In genomic region chr1:94103608-94104007, GRCh38 we compare ENCODE assay signal across 21 cellular contexts. TPM values are rescaled to one million over a fixed set of nuclear protein-coding genes. Genes with fewer than 3 reads are reported as not detected.
"Had no signal": no experiment of that assay in that cellular context is flagged by ENCODE, and none has a peak within 500 bp of the region (broad histone marks: within the 10 kb centered on the region; RNA-seq: fewer than 3 reads in every experiment).

No MANE protein-coding gene starts in this region.

- H3K27me3 ChIP-seq: body of pancreas, right atrium auricular region, tibial artery had no signal

- H3K27ac ChIP-seq: body of pancreas, coronary artery, heart left ventricle, right atrium auricular region, tibial artery had no signal

- H3K4me1 ChIP-seq: body of pancreas, right atrium auricular region had no signal

- H3K4me3 Mint-ChIP-seq: activated CD8-positive, alpha-beta T cell treated with anti-CD3 and anti-CD28 coated beads for 36 hours; activated naive CD8-positive, alpha-beta T cell; activated T-cell treated with anti-CD3 and anti-CD28 coated beads, Interleukin-2, amount 50 U/mL, for 72 hours; central memory CD8-positive, alpha-beta T cell; naive thymus-derived CD8-positive, alpha-beta T cell; T-helper 1 cell treated with Interleukin-12 subunit alpha and Interleukin-12 subunit beta and Interleukin-4 antibody, amounts not matched to agents 30 μg/mL and 1 μg/mL, for 36 hours; WTC11 had no signal

- H3K36me3 ChIP-seq: heart left ventricle, right atrium auricular region, tibial artery had no signal

- H3K9me3 ChIP-seq: body of pancreas, heart left ventricle, right atrium auricular region, tibial artery had no signal

- H3K27ac Mint-ChIP-seq: activated CD8-positive, alpha-beta T cell treated with anti-CD3 and anti-CD28 coated beads for 36 hours; activated naive CD8-positive, alpha-beta T cell; activated T-cell treated with anti-CD3 and anti-CD28 coated beads, Interleukin-2, amount 50 U/mL, for 72 hours; T-helper 1 cell treated with Interleukin-12 subunit alpha and Interleukin-12 subunit beta and Interleukin-4 antibody, amounts not matched to agents 30 μg/mL and 1 μg/mL, for 36 hours; WTC11 had no signal

- DNase-seq: activated CD4-positive, alpha-beta T cell treated with anti-CD3 and anti-CD28 coated beads for 48 hours; activated CD8-positive, alpha-beta memory T cell treated with anti-CD3 and anti-CD28 coated beads, Interleukin-2, amount 50 U/mL, for 4 hours; activated CD8-positive, alpha-beta T cell treated with anti-CD3 and anti-CD28 coated beads for 36 hours; activated gamma-delta T cell treated with Interleukin-2 at 50 U/mL for 16 hours; activated T-cell treated with anti-CD3 and anti-CD28 coated beads, Interleukin-2, amount 50 U/mL, for 72 hours; amniotic stem cell; body of pancreas; naive thymus-derived CD8-positive, alpha-beta T cell; nucleus accumbens; stimulated activated CD4-positive, alpha-beta T cell treated with anti-CD3 and anti-CD28 coated beads, Interleukin-4, amount 100 ng/mL, for 24 hours; stimulated activated naive CD4-positive, alpha-beta T cell; tibial artery had no signal

- FAIRE-seq: endothelial cell of umbilical vein, frontal cortex had no signal

- H3K36me3 Mint-ChIP-seq: activated naive CD8-positive, alpha-beta T cell; naive thymus-derived CD8-positive, alpha-beta T cell; WTC11 had no signal

- H3K4me3 ChIP-seq: body of pancreas, coronary artery, heart left ventricle, right atrium auricular region, tibial artery had no signal

- H3K9me3 Mint-ChIP-seq: activated CD8-positive, alpha-beta T cell treated with anti-CD3 and anti-CD28 coated beads for 36 hours; activated T-cell treated with anti-CD3 and anti-CD28 coated beads, Interleukin-2, amount 50 U/mL, for 72 hours; central memory CD8-positive, alpha-beta T cell; naive thymus-derived CD8-positive, alpha-beta T cell; T-helper 1 cell treated with Interleukin-12 subunit alpha and Interleukin-12 subunit beta and Interleukin-4 antibody, amounts not matched to agents 30 μg/mL and 1 μg/mL, for 36 hours; WTC11 had no signal

- ATAC-seq: activated CD8-positive, alpha-beta T cell treated with anti-CD3 and anti-CD28 coated beads for 36 hours; activated T-cell treated with anti-CD3 and anti-CD28 coated beads, Interleukin-2, amount 50 U/mL, for 72 hours; body of pancreas; heart left ventricle; naive thymus-derived CD8-positive, alpha-beta T cell; WTC11 had no signal

RNA-seq across cellular contexts. Expression of gene ABCA4, which starts 17.3 kb away (rescaled TPM):
- total RNA-seq: activated CD8-positive, alpha-beta T cell treated with anti-CD3 and anti-CD28 coated beads for 36 hours; naive thymus-derived CD8-positive, alpha-beta T cell had no signal
- polyA plus RNA-seq: naive thymus-derived CD8-positive, alpha-beta T cell had no signal
